In genomic region chr3:23873941-23874340, GRCh38 we compare ENCODE assay signal across 1 cellular context.
TF ChIP-seq lines count a peak whose summit lies in the region.

No MANE protein-coding gene starts in this region.

TF ChIP-seq in IMR-90, 13 proteins besides CTCF, POLR2A, EP300 and RAD21:
- TF ChIP-seq RCOR1 (IDR thresholded peaks at IDR 0.05; ENCODE audit: insufficient replicate concordance, low read length) (no peak), CEBPB (IDR thresholded peaks at IDR 0.05; ENCODE audit: low read depth, low read length) (peak; percentile 62)
